In the genomic region with DNA sequence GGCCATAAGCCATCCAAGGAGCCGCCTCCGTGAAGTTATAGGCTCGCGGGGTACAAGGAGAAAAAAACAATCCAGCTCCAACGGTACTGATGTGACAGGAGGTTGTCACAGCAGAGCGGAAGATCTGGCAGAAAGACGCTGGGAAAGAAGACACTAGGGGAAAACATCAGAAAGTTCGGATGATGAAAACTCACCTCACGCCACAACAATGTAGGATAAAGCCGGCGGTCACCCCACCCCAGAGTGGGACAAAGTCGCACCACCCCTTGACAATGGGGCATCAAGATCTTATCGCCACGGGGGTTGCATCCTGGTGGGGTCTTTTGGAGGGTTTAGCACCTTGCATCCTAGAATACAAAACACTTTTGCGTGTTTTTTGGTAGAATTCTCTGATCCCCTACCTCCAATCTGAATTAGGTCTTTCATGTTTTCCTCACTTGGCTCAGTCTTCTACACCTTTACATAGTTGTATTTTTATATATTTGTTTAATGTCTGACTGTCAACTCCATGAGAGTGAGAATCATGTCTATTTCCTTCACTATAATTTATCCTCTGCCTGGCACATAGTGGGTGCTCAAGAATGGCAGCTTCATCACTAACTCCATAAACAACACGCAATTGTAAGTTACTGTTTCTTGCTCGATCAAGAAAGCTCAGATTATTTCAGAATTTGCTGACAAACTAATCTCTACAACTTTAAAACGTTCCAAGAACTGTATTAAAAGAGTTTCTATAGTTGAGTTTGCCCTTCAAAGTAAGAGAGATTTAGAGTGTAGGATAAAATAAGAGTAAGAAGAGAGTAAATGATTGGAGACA, we compare ENCODE assay signal across 8 cellular contexts. TPM values are rescaled to one million over a fixed set of nuclear protein-coding genes. Genes with fewer than 3 reads are reported as not detected.
DNase-seq lines count a peak whose midpoint lies in the region; ATAC-seq and TF ChIP-seq lines count a peak whose summit lies in the region.

No MANE protein-coding gene starts in this region.

- POLR2A ChIA-PET in Panc1 (lab: Charles Lee): interaction anchor here (0.6 kb wide), 1 partner anchor 103 kb away, joined by 3 read pairs; no protein-coding TSS in a partner anchor

- H3K27ac ChIP-seq in Panc1 (ENCODE audit: low read length) (peak overlapping the region; percentile 78), esophagus squamous epithelium (peak overlapping the region; percentile 64 to 93 (median 90)), rectal smooth muscle tissue (ENCODE audit: low read depth, low read length) (peak overlapping the region; percentile 33), foreskin keratinocyte (no peak overlapping the region)

- H3K36me3 ChIP-seq in Panc1 (ENCODE audit: control insufficient read depth, insufficient read depth, low read length) (no peaks in the 10 kb centered on the region), esophagus squamous epithelium (no peaks in the 10 kb centered on the region), rectal smooth muscle tissue (ENCODE audit: control insufficient read depth, insufficient read depth, low read length) (no peaks in the 10 kb centered on the region)

- no peak for TF ChIP-seq POLR2A in esophagus squamous epithelium (IDR thresholded peaks at IDR 0.05)

- intact Hi-C loops in Panc1 (cut with micrococcal nuclease; ENCODE audit: unreplicated experiment): loop anchor here (10.0 kb wide), 2 partner anchors 88 to 192 kb away; a partner anchor contains a TSS
- intact Hi-C loops in esophagus squamous epithelium (cut with DNase I): no loop called here

- ATAC-seq in Panc1: no peak
- ATAC-seq in foreskin keratinocyte: no peak

- H3K4me3 ChIP-seq in GM08714 (ENCODE audit: low read length) (peak overlapping the region; percentile 85; the same call in 1 of the 2 replicates), Panc1 (ENCODE audit: low read depth in 2 of 2, low read length in 2 of 2) (peak overlapping the region; percentile 72 to 82), esophagus squamous epithelium (peak overlapping the region; percentile 49 to 93 (median 85)), rectal smooth muscle tissue (ENCODE audit: low read length) (peak overlapping the region; percentile 81)

- peak overlapping the region; percentile 1 for H3K9ac ChIP-seq in rectal smooth muscle tissue (ENCODE audit: low read length)

- in situ Hi-C loops in Panc1 (cut with HindIII; ENCODE audit: low pct_unique_long_range_greater_than_20kb, low sequenced_read_pairs): no loop called here
- in situ Hi-C loops in GM13977 (cut with MboI; ENCODE audit: low pct_unique_long_range_greater_than_20kb, low sequenced_read_pairs, unreplicated experiment): no loop called here

- no peak for DNase-seq in Panc1 (ENCODE audit: low read depth, low spot score)
- DNase-seq in esophagus squamous epithelium (lab: John Stamatoyannopoulos, UW): no peak
- DNase-seq in mucosa of gallbladder (ENCODE audit: low spot score): no peak
- no peak for DNase-seq in NCI-H1105 (lab: John Stamatoyannopoulos, UW)
- DNase-seq in GM13977 (ENCODE audit: low spot score): no peak
- DNase-seq in foreskin keratinocyte: no peak

- CTCF ChIA-PET in Panc1 (lab: Charles Lee): no interaction called here

- H3K9me3 ChIP-seq in Panc1 (ENCODE audit: control insufficient read depth, insufficient read depth, low read depth, low read length): no peaks in the 10 kb centered on the region
- no peaks in the 10 kb centered on the region for H3K9me3 ChIP-seq in esophagus squamous epithelium

- BruUV-seq in Panc1 (replicated peaks; lab: Mats Ljungman, UMichigan): no TSS peak

- H3K27me3 ChIP-seq in Panc1 (ENCODE audit: control insufficient read depth, insufficient read depth, low read length) (no peaks in the 10 kb centered on the region), esophagus squamous epithelium (peaks cover 0 to 9% (median 0%) of the 10 kb centered on the region in 4 donors), rectal smooth muscle tissue (ENCODE audit: control insufficient read depth, insufficient read depth, low read length) (no peaks in the 10 kb centered on the region), foreskin keratinocyte (peaks cover 78% of the 10 kb centered on the region)

- TF ChIP-seq CTCF in Panc1 (IDR thresholded peaks at IDR 0.05): no peak
- TF ChIP-seq CTCF in esophagus squamous epithelium (IDR thresholded peaks at IDR 0.05): no peak
- no peak for TF ChIP-seq CTCF in GM13977 (IDR thresholded peaks at IDR 0.05; ENCODE audit: extremely low read depth, insufficient read depth, missing control alignments)
- TF ChIP-seq CTCF in foreskin keratinocyte (conservative IDR thresholded peaks at IDR 0.05): no peak

- H3K4me1 ChIP-seq in Panc1 (ENCODE audit: control insufficient read depth, insufficient read depth, low read length): peaks cover 23% of the 10 kb centered on the region
- peaks cover 0 to 24% (median 10%) of the 10 kb centered on the region in 3 donors for H3K4me1 ChIP-seq in esophagus squamous epithelium
- H3K4me1 ChIP-seq in rectal smooth muscle tissue (ENCODE audit: control insufficient read depth, insufficient read depth, low read length): no peaks in the 10 kb centered on the region
- no peaks in the 10 kb centered on the region for H3K4me1 ChIP-seq in foreskin keratinocyte

- WGBS in esophagus squamous epithelium, 2 donors: 10 to 12% methylated on average over 18 of the region's 18 CpGs

RNA-seq across cellular contexts. Expression of a gene that starts 0.6 kb away (rescaled TPM):
- total RNA-seq in Panc1 (2021; ENCODE audit: unreplicated experiment): 7.9 TPM
- 6.9 TPM for polyA plus RNA-seq in Panc1 (2012; ENCODE audit: insufficient read length)
- total RNA-seq in esophagus squamous epithelium: 1 to 10 TPM in 2 of 4 donors, under 1 TPM in 2; 0.66 to 2.7 (median 1.6) TPM
- total RNA-seq in mucosa of gallbladder: 4.4 TPM
- not detected in 2 replicates for total RNA-seq in foreskin keratinocyte
- polyA plus RNA-seq in foreskin keratinocyte: not detected in 2 replicates
